In genomic region chr12:89451876-89452275, GRCh38 we compare ENCODE assay signal across 12 cellular contexts.
A peak's percentile ranks its signal among the peaks of the same experiment; 100 is the strongest.
DNase-seq lines count a peak whose midpoint lies in the region; ATAC-seq and TF ChIP-seq lines count a peak whose summit lies in the region.
"Had no signal": no experiment of that assay in that cellular context is flagged by ENCODE, and none has a peak within 500 bp of the region (broad histone marks: within the 10 kb centered on the region; RNA-seq: fewer than 3 reads in every experiment).

No MANE protein-coding gene starts in this region.

- H3K36me3 ChIP-seq in HUES48 (ENCODE audit: control insufficient read depth, insufficient read depth, low read length) (no peaks in the 10 kb centered on the region), thoracic aorta (no peaks in the 10 kb centered on the region)

- H3K9ac ChIP-seq in HUES48 (ENCODE audit: low read depth, low read length): no peak overlapping the region

- no peaks in the 10 kb centered on the region for H3K27me3 ChIP-seq in HUES48 (ENCODE audit: control insufficient read depth, insufficient read depth, low read length)
- H3K27me3 ChIP-seq in thoracic aorta (replicated peaks; ENCODE audit: insufficient read depth): no peaks in the 10 kb centered on the region

- H3K4me3 ChIP-seq in HUES48 (ENCODE audit: low read depth, low read length): no peak overlapping the region; the same call in 1 of the 2 replicates
- H3K4me3 ChIP-seq in coronary artery: peak overlapping the region; percentile 48
- H3K4me3 ChIP-seq in thoracic aorta: peak overlapping the region; percentile 53

- H3K4me1 ChIP-seq in HUES48 (ENCODE audit: control insufficient read depth, insufficient read depth, low read length) (peaks cover 39% of the 10 kb centered on the region), thoracic aorta (ENCODE audit: control insufficient read depth in 1 of 2, low read depth in 2 of 2) (peaks cover 38 to 44% of the 10 kb centered on the region in 2 donors)

- TF ChIP-seq CTCF in coronary artery (IDR thresholded peaks at IDR 0.05) (no peak), thoracic aorta (IDR thresholded peaks at IDR 0.05) (no peak)

- ATAC-seq in left lobe of liver (peak; percentile 67), thoracic aorta (ENCODE audit: insufficient number of reproducible peaks, low FRiP score, low read depth) (no peak), HG03457 (IDR thresholded peaks at IDR 0.05; ENCODE audit: unreplicated experiment) (no peak), HG03280 (IDR thresholded peaks at IDR 0.05; ENCODE audit: unreplicated experiment) (no peak)
- ATAC-seq: activated CD8-positive, alpha-beta T cell treated with anti-CD3 and anti-CD28 coated beads for 36 hours; stimulated activated naive CD8-positive, alpha-beta T cell treated with anti-CD3 and anti-CD28 coated beads, Interleukin-15, amount 100 ng/mL, for 72 hours had no signal

- H3K9me3 ChIP-seq in HUES48 (ENCODE audit: control insufficient read depth, insufficient read depth, low read length): no peaks in the 10 kb centered on the region
- no peaks in the 10 kb centered on the region for H3K9me3 ChIP-seq in thoracic aorta

- peak overlapping the region; percentile 92 for H3K27ac ChIP-seq in HUES48 (ENCODE audit: low read depth, low read length)
- peak overlapping the region; percentile 64 to 78 for H3K27ac ChIP-seq in coronary artery
- H3K27ac ChIP-seq in thoracic aorta: peak overlapping the region; percentile 75 to 83

- DNase-seq in coronary artery (ENCODE audit: low spot score): no peak
- DNase-seq in left lobe of liver (ENCODE audit: low spot score): no peak
- no peak for DNase-seq in thoracic aorta (ENCODE audit: low spot score)
- no peak for DNase-seq in putamen (ENCODE audit: low spot score)
- DNase-seq in hypothalamus (lab: John Stamatoyannopoulos, UW): no peak
- DNase-seq: activated CD8-positive, alpha-beta T cell treated with anti-CD3 and anti-CD28 coated beads for 36 hours; hippocampal formation; MV-4-11; stimulated activated naive CD8-positive, alpha-beta T cell treated with anti-CD3 and anti-CD28 coated beads, Interleukin-15, amount 100 ng/mL, for 72 hours had no signal
